In genomic region chr3:98501863-98502262, GRCh38 we compare ENCODE assay signal across 35 cellular contexts. TPM values are rescaled to one million over a fixed set of nuclear protein-coding genes. Genes with fewer than 3 reads are reported as not detected.
"Had no signal": no experiment of that assay in that cellular context is flagged by ENCODE, and none has a peak within 500 bp of the region (broad histone marks: within the 10 kb centered on the region; RNA-seq: fewer than 3 reads in every experiment).

No MANE protein-coding gene starts in this region.

- H3K4me1 ChIP-seq: adrenal gland, body of pancreas, esophagus muscularis mucosa, gastroesophageal sphincter, heart right ventricle had no signal

- H3K27ac ChIP-seq: adrenal gland, body of pancreas, cardiac muscle cell, coronary artery, esophagus muscularis mucosa, gastroesophageal sphincter, heart right ventricle, hepatocyte had no signal

- ATAC-seq: activated CD4-positive, alpha-beta T cell treated with anti-CD3 and anti-CD28 coated beads for 36 hours; activated CD8-positive, alpha-beta memory T cell treated with anti-CD3 and anti-CD28 coated beads, Interleukin-2, amount 10 ng/mL, durations not matched to agents 7 days and 5 days; activated CD8-positive, alpha-beta T cell treated with anti-CD3 and anti-CD28 coated beads, Interleukin-2, amount 10 ng/mL, durations not matched to agents 7 days and 5 days; activated naive CD8-positive, alpha-beta T cell treated with anti-CD3 and anti-CD28 coated beads, Interleukin-2, amount 50 U/mL, for 24 hours; body of pancreas; gastroesophageal sphincter; heart right ventricle had no signal

- H3K27me3 ChIP-seq: adrenal gland, body of pancreas, cardiac muscle cell, dorsolateral prefrontal cortex, esophagus muscularis mucosa, gastroesophageal sphincter, heart right ventricle, hepatocyte had no signal

- H3K36me3 ChIP-seq: adrenal gland, cardiac muscle cell had no signal

- H3K4me3 ChIP-seq: adrenal gland, body of pancreas, cardiac muscle cell, coronary artery, dorsolateral prefrontal cortex, esophagus muscularis mucosa, gastroesophageal sphincter, heart right ventricle, hepatocyte had no signal

- DNase-seq: activated CD4-positive, alpha-beta memory T cell treated with anti-CD3 and anti-CD28 coated beads for 36 hours; activated CD4-positive, alpha-beta T cell treated with anti-CD3 and anti-CD28 coated beads for 36 hours; activated CD4-positive, alpha-beta T cell treated with anti-CD3 and anti-CD28 coated beads, Interleukin-2, amount 10 ng/mL, durations not matched to agents 24 days and 14 days; activated CD4-positive, CD25-positive, alpha-beta regulatory T cell; activated CD4-positive, CD25-positive, alpha-beta regulatory T cell treated with anti-CD3 and anti-CD28 coated beads, Interleukin-2, amount 50 U/mL, for 72 hours; activated CD8-positive, alpha-beta memory T cell treated with anti-CD3 and anti-CD28 coated beads, Interleukin-2, amount 10 ng/mL, durations not matched to agents 7 days and 5 days; activated CD8-positive, alpha-beta memory T cell treated with anti-CD3 and anti-CD28 coated beads, Interleukin-2, amount 50 U/mL, for 4 hours; activated CD8-positive, alpha-beta T cell treated with anti-CD3 and anti-CD28 coated beads, Interleukin-2, amount 10 ng/mL, durations not matched to agents 7 days and 5 days; activated effector memory CD4-positive, alpha-beta T cell treated with anti-CD3 and anti-CD28 coated beads, Interleukin-2, amount 50 U/mL, for 16 hours; activated naive CD4-positive, alpha-beta T cell treated with anti-CD3 and anti-CD28 coated beads for 36 hours; activated naive CD8-positive, alpha-beta T cell treated with anti-CD3 and anti-CD28 coated beads for 36 hours; activated naive CD8-positive, alpha-beta T cell treated with anti-CD3 and anti-CD28 coated beads, Interleukin-2, amount 50 U/mL, for 24 hours; activated T-cell treated with anti-CD3 and anti-CD28 coated beads, Interleukin-2, amount 50 U/mL, for 1 hour; activated T-cell treated with anti-CD3 and anti-CD28 coated beads, Interleukin-2, amount 50 U/mL, for 48 hours; adrenal gland; aorta; body of pancreas; central memory CD4-positive, alpha-beta T cell; effector memory CD4-positive, alpha-beta T cell; foreskin melanocyte; heart right ventricle; T-helper 2 cell had no signal

RNA-seq across cellular contexts. Expression of gene OR5K2, which starts 4.4 kb away (rescaled TPM):
- total RNA-seq: activated CD4-positive, alpha-beta memory T cell treated with anti-CD3 and anti-CD28 coated beads for 36 hours; activated CD4-positive, alpha-beta T cell treated with anti-CD3 and anti-CD28 coated beads for 36 hours; activated CD4-positive, alpha-beta T cell treated with anti-CD3 and anti-CD28 coated beads, Interleukin-2, amount 10 ng/mL, durations not matched to agents 24 days and 14 days; activated CD8-positive, alpha-beta memory T cell treated with anti-CD3 and anti-CD28 coated beads for 36 hours; activated CD8-positive, alpha-beta memory T cell treated with anti-CD3 and anti-CD28 coated beads, Interleukin-2, amount 10 ng/mL, durations not matched to agents 7 days and 5 days; activated CD8-positive, alpha-beta T cell treated with anti-CD3 and anti-CD28 coated beads, Interleukin-2, amount 10 ng/mL, durations not matched to agents 7 days and 5 days; activated naive CD4-positive, alpha-beta T cell treated with anti-CD3 and anti-CD28 coated beads for 36 hours; activated naive CD8-positive, alpha-beta T cell treated with anti-CD3 and anti-CD28 coated beads for 36 hours; activated T-helper 1 cell treated with anti-CD3 and anti-CD28 coated beads, Interleukin-12 subunit alpha, Interleukin-12 subunit beta, Interleukin-2, Interleukin-4 antibody, amounts not matched to agents 30 ng/mL and 10 ng/mL and 1 ng/mL, durations not matched to agents 14 hours and 24 hours and 36 hours; activated T-helper 2 cell treated with anti-CD3 and anti-CD28 coated beads, Interferon-gamma antibody, Interleukin-2, Interleukin-4, amounts not matched to agents 10 μg/mL and 5 μg/mL and 100 μg/mL, durations not matched to agents 14 hours and 24 hours and 36 hours; adrenal gland; aorta; body of pancreas; cardiac muscle cell; cerebellum; dorsolateral prefrontal cortex; epithelial cell of proximal tubule; esophagus muscularis mucosa; gastroesophageal sphincter; glomerular endothelial cell; heart right ventricle; hepatocyte; T-helper 1 cell treated with Interleukin-12 subunit alpha and Interleukin-12 subunit beta and Interleukin-4 antibody, amounts not matched to agents 30 ng/mL and 1 ng/mL, for 36 hours had no signal
- polyA plus RNA-seq: adrenal gland, aorta, cardiac muscle cell, heart right ventricle, hepatocyte had no signal

RNA-seq across cellular contexts. Expression of gene GPR15, which starts 29.9 kb away (rescaled TPM):
- total RNA-seq: aorta, body of pancreas, cardiac muscle cell, cerebellum, epithelial cell of proximal tubule, gastroesophageal sphincter, glomerular endothelial cell, hepatocyte had no signal
- polyA plus RNA-seq: adrenal gland, aorta, cardiac muscle cell, heart right ventricle, hepatocyte had no signal

RNA-seq across cellular contexts. Expression of gene OR5K1, which starts 38.9 kb away (rescaled TPM):
- total RNA-seq: activated CD4-positive, alpha-beta memory T cell treated with anti-CD3 and anti-CD28 coated beads for 36 hours; activated CD4-positive, alpha-beta T cell treated with anti-CD3 and anti-CD28 coated beads for 36 hours; activated CD4-positive, alpha-beta T cell treated with anti-CD3 and anti-CD28 coated beads, Interleukin-2, amount 10 ng/mL, durations not matched to agents 24 days and 14 days; activated CD8-positive, alpha-beta memory T cell treated with anti-CD3 and anti-CD28 coated beads for 36 hours; activated CD8-positive, alpha-beta memory T cell treated with anti-CD3 and anti-CD28 coated beads, Interleukin-2, amount 10 ng/mL, durations not matched to agents 7 days and 5 days; activated CD8-positive, alpha-beta T cell treated with anti-CD3 and anti-CD28 coated beads, Interleukin-2, amount 10 ng/mL, durations not matched to agents 7 days and 5 days; activated naive CD4-positive, alpha-beta T cell treated with anti-CD3 and anti-CD28 coated beads for 36 hours; activated naive CD8-positive, alpha-beta T cell treated with anti-CD3 and anti-CD28 coated beads for 36 hours; activated T-helper 1 cell treated with anti-CD3 and anti-CD28 coated beads, Interleukin-12 subunit alpha, Interleukin-12 subunit beta, Interleukin-2, Interleukin-4 antibody, amounts not matched to agents 30 ng/mL and 10 ng/mL and 1 ng/mL, durations not matched to agents 14 hours and 24 hours and 36 hours; activated T-helper 2 cell treated with anti-CD3 and anti-CD28 coated beads, Interferon-gamma antibody, Interleukin-2, Interleukin-4, amounts not matched to agents 10 μg/mL and 5 μg/mL and 100 μg/mL, durations not matched to agents 14 hours and 24 hours and 36 hours; adrenal gland; aorta; body of pancreas; cardiac muscle cell; cerebellum; dorsolateral prefrontal cortex; epithelial cell of proximal tubule; esophagus muscularis mucosa; gastroesophageal sphincter; glomerular endothelial cell; heart right ventricle; hepatocyte; T-helper 1 cell treated with Interleukin-12 subunit alpha and Interleukin-12 subunit beta and Interleukin-4 antibody, amounts not matched to agents 30 ng/mL and 1 ng/mL, for 36 hours had no signal
- polyA plus RNA-seq: adrenal gland, aorta, cardiac muscle cell, heart right ventricle, hepatocyte had no signal
